ENCODE assay signal across 1 cellular context in the genomic region with DNA sequence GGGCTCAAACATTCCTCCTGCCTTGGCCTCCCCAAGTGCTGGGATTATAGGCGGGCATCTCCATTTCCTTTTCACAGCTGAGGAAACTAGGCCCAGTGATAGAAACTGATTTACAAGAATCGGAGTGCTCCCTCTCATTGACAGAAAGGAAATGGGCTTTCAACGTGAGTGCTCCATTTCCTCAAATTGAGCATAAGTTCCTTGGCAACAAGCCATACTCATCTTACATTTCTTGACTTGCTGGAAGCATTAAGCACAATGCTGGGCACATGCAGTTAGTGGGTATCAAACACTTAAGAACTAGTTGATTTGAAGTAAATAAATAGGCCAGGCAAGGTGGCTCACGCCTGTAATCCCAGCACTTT.
TF ChIP-seq lines count a peak whose summit lies in the region.

No MANE protein-coding gene starts in this region.

TF ChIP-seq in HepG2, 621 proteins besides CTCF, POLR2A, EP300 and RAD21 (continued from another document):
- TF ChIP-seq ZBTB4 (CRISPR knock-in tag; IDR thresholded peaks at IDR 0.05; ENCODE audit: borderline replicate concordance): 0 out of 2 replicates have a peak, but pooled peaks have one; percentile 22
- no peak for TF ChIP-seq SP1 (IDR thresholded peaks at IDR 0.05)
- TF ChIP-seq SP1 (CRISPR knock-in tag; IDR thresholded peaks at IDR 0.05): no peak
- TF ChIP-seq, protein P1, sequence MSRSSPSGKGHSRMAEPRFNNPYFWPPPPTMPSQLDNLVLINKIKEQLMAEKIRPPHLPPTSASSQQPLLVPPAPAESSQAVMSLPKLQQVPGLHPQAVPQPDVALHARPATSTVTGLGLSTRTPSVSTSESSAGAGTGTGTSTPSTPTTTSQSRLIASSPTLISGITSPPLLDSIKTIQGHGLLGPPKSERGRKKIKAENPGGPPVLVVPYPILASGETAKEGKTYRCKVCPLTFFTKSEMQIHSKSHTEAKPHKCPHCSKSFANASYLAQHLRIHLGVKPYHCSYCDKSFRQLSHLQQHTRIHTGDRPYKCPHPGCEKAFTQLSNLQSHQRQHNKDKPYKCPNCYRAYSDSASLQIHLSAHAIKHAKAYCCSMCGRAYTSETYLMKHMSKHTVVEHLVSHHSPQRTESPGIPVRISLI (CRISPR knock-in tag; IDR thresholded peaks at IDR 0.05; ENCODE audit: borderline replicate concordance): no peak
- TF ChIP-seq HDAC1 (CRISPR knock-in tag; IDR thresholded peaks at IDR 0.05): peak; percentile 19; the same call in 1 of the 2 replicates
- TF ChIP-seq ZC3H4 (CRISPR knock-in tag; IDR thresholded peaks at IDR 0.05; ENCODE audit: borderline replicate concordance): peak; percentile 45; the same call in 1 of the 2 replicates
- no peak for TF ChIP-seq HDAC6 (IDR thresholded peaks at IDR 0.05; ENCODE audit: low read depth, low read length)
- TF ChIP-seq LCORL (IDR thresholded peaks at IDR 0.05): no peak
- 0 out of 2 replicates have a peak, but pooled peaks have one; percentile 5 for TF ChIP-seq LCORL (CRISPR knock-in tag; IDR thresholded peaks at IDR 0.05)
- TF ChIP-seq ZNF446 (CRISPR knock-in tag; IDR thresholded peaks at IDR 0.05): no peak
- no peak for TF ChIP-seq SP4 (CRISPR knock-in tag; IDR thresholded peaks at IDR 0.05)
- TF ChIP-seq ZFP90 (CRISPR knock-in tag; IDR thresholded peaks at IDR 0.05; ENCODE audit: borderline replicate concordance): 0 out of 2 replicates have a peak, but pooled peaks have one; percentile 6
- no peak for TF ChIP-seq RARA (CRISPR knock-in tag; IDR thresholded peaks at IDR 0.05)
- no peak for TF ChIP-seq NCOA2 (CRISPR knock-in tag; IDR thresholded peaks at IDR 0.05)
- no peak for TF ChIP-seq ZNF720 (CRISPR knock-in tag; IDR thresholded peaks at IDR 0.05)
- TF ChIP-seq, protein P2, sequence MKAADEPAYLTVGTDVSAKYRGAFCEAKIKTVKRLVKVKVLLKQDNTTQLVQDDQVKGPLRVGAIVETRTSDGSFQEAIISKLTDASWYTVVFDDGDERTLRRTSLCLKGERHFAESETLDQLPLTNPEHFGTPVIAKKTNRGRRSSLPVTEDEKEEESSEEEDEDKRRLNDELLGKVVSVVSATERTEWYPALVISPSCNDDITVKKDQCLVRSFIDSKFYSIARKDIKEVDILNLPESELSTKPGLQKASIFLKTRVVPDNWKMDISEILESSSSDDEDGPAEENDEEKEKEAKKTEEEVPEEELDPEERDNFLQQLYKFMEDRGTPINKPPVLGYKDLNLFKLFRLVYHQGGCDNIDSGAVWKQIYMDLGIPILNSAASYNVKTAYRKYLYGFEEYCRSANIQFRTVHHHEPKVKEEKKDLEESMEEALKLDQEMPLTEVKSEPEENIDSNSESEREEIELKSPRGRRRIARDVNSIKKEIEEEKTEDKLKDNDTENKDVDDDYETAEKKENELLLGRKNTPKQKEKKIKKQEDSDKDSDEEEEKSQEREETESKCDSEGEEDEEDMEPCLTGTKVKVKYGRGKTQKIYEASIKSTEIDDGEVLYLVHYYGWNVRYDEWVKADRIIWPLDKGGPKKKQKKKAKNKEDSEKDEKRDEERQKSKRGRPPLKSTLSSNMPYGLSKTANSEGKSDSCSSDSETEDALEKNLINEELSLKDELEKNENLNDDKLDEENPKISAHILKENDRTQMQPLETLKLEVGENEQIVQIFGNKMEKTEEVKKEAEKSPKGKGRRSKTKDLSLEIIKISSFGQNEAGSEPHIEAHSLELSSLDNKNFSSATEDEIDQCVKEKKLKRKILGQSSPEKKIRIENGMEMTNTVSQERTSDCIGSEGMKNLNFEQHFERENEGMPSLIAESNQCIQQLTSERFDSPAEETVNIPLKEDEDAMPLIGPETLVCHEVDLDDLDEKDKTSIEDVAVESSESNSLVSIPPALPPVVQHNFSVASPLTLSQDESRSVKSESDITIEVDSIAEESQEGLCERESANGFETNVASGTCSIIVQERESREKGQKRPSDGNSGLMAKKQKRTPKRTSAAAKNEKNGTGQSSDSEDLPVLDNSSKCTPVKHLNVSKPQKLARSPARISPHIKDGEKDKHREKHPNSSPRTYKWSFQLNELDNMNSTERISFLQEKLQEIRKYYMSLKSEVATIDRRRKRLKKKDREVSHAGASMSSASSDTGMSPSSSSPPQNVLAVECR (CRISPR knock-in tag; IDR thresholded peaks at IDR 0.05; ENCODE audit: borderline replicate concordance): no peak
- 0 out of 2 replicates have a peak, but pooled peaks have one; percentile 32 for TF ChIP-seq ARNTL (CRISPR knock-in tag; IDR thresholded peaks at IDR 0.05)
- TF ChIP-seq ZNF616 (CRISPR knock-in tag; IDR thresholded peaks at IDR 0.05; ENCODE audit: low read depth): 0 out of 2 replicates have a peak, but pooled peaks have one; percentile 24
- TF ChIP-seq ISX (CRISPR knock-in tag; conservative IDR thresholded peaks at IDR 0.05): 0 out of 2 replicates have a peak, but pooled peaks have one; percentile 3
- TF ChIP-seq DPF2 (CRISPR knock-in tag; IDR thresholded peaks at IDR 0.05; ENCODE audit: borderline replicate concordance, low read depth): no peak
- 0 out of 2 replicates have a peak, but pooled peaks have one; percentile 26 for TF ChIP-seq GTF3A (CRISPR knock-in tag; conservative IDR thresholded peaks at IDR 0.05)
- TF ChIP-seq ZFP82 (CRISPR knock-in tag; IDR thresholded peaks at IDR 0.05; ENCODE audit: borderline replicate concordance): 0 out of 2 replicates have a peak, but pooled peaks have one; percentile 6
- TF ChIP-seq HMG20A (CRISPR knock-in tag; IDR thresholded peaks at IDR 0.05; ENCODE audit: borderline replicate concordance): no peak
- peak; percentile 41; the same call in 1 of the 2 replicates for TF ChIP-seq HINFP (CRISPR knock-in tag; IDR thresholded peaks at IDR 0.05; ENCODE audit: low read depth)
- no peak for TF ChIP-seq ZNF124 (CRISPR knock-in tag; IDR thresholded peaks at IDR 0.05)
- 0 out of 2 replicates have a peak, but pooled peaks have one; percentile 26 for TF ChIP-seq KDM1A (CRISPR knock-in tag; IDR thresholded peaks at IDR 0.05)
- TF ChIP-seq TOE1 (CRISPR knock-in tag; IDR thresholded peaks at IDR 0.05): no peak
- TF ChIP-seq NBN (conservative IDR thresholded peaks at IDR 0.05): no peak
- no peak for TF ChIP-seq ZBTB25 (CRISPR knock-in tag; IDR thresholded peaks at IDR 0.05)
